1 cellular context compared by ENCODE assay signal in genomic region chr9:107488400-107489143, GRCh38.
TF ChIP-seq lines count a peak whose summit lies in the region.

No MANE protein-coding gene starts in this region.

TF ChIP-seq in HEK293, 187 proteins besides CTCF, POLR2A, EP300 and RAD21 (continued from another document):
- TF ChIP-seq, protein P1, sequence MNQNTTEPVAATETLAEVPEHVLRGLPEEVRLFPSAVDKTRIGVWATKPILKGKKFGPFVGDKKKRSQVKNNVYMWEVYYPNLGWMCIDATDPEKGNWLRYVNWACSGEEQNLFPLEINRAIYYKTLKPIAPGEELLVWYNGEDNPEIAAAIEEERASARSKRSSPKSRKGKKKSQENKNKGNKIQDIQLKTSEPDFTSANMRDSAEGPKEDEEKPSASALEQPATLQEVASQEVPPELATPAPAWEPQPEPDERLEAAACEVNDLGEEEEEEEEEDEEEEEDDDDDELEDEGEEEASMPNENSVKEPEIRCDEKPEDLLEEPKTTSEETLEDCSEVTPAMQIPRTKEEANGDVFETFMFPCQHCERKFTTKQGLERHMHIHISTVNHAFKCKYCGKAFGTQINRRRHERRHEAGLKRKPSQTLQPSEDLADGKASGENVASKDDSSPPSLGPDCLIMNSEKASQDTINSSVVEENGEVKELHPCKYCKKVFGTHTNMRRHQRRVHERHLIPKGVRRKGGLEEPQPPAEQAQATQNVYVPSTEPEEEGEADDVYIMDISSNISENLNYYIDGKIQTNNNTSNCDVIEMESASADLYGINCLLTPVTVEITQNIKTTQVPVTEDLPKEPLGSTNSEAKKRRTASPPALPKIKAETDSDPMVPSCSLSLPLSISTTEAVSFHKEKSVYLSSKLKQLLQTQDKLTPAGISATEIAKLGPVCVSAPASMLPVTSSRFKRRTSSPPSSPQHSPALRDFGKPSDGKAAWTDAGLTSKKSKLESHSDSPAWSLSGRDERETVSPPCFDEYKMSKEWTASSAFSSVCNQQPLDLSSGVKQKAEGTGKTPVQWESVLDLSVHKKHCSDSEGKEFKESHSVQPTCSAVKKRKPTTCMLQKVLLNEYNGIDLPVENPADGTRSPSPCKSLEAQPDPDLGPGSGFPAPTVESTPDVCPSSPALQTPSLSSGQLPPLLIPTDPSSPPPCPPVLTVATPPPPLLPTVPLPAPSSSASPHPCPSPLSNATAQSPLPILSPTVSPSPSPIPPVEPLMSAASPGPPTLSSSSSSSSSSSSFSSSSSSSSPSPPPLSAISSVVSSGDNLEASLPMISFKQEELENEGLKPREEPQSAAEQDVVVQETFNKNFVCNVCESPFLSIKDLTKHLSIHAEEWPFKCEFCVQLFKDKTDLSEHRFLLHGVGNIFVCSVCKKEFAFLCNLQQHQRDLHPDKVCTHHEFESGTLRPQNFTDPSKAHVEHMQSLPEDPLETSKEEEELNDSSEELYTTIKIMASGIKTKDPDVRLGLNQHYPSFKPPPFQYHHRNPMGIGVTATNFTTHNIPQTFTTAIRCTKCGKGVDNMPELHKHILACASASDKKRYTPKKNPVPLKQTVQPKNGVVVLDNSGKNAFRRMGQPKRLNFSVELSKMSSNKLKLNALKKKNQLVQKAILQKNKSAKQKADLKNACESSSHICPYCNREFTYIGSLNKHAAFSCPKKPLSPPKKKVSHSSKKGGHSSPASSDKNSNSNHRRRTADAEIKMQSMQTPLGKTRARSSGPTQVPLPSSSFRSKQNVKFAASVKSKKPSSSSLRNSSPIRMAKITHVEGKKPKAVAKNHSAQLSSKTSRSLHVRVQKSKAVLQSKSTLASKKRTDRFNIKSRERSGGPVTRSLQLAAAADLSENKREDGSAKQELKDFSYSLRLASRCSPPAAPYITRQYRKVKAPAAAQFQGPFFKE (tag by site-specific recombination; IDR thresholded peaks at IDR 0.05; ENCODE audit: borderline replicate concordance) = no peak
- TF ChIP-seq ZBTB26 (tag by site-specific recombination; optimal IDR thresholded peaks at IDR 0.05) (peak; percentile 72), ZNF600 (tag by site-specific recombination; IDR thresholded peaks at IDR 0.05) (0 out of 2 replicates have a peak, but pooled peaks have one; percentile 10), ZBTB10 (tag by site-specific recombination; IDR thresholded peaks at IDR 0.05) (peak; percentile 34; the same call in 1 of the 2 replicates), KLF9 (tag by site-specific recombination; IDR thresholded peaks at IDR 0.05; ENCODE audit: low read depth) (peak; percentile 57; the same call in 1 of the 2 replicates), KLF1 (tag by site-specific recombination; IDR thresholded peaks at IDR 0.05) (peak; percentile 40; the same call in 1 of the 2 replicates), ZNF585B (tag by site-specific recombination; IDR thresholded peaks at IDR 0.05) (no peak), BCL11B (tag by site-specific recombination; IDR thresholded peaks at IDR 0.05; ENCODE audit: low read depth) (no peak), SP2 (tag by site-specific recombination; IDR thresholded peaks at IDR 0.05) (peak; percentile 69), SP3 (tag by site-specific recombination; IDR thresholded peaks at IDR 0.05) (peak; percentile 43; the same call in 1 of the 2 replicates)
- TF ChIP-seq, protein P2, sequence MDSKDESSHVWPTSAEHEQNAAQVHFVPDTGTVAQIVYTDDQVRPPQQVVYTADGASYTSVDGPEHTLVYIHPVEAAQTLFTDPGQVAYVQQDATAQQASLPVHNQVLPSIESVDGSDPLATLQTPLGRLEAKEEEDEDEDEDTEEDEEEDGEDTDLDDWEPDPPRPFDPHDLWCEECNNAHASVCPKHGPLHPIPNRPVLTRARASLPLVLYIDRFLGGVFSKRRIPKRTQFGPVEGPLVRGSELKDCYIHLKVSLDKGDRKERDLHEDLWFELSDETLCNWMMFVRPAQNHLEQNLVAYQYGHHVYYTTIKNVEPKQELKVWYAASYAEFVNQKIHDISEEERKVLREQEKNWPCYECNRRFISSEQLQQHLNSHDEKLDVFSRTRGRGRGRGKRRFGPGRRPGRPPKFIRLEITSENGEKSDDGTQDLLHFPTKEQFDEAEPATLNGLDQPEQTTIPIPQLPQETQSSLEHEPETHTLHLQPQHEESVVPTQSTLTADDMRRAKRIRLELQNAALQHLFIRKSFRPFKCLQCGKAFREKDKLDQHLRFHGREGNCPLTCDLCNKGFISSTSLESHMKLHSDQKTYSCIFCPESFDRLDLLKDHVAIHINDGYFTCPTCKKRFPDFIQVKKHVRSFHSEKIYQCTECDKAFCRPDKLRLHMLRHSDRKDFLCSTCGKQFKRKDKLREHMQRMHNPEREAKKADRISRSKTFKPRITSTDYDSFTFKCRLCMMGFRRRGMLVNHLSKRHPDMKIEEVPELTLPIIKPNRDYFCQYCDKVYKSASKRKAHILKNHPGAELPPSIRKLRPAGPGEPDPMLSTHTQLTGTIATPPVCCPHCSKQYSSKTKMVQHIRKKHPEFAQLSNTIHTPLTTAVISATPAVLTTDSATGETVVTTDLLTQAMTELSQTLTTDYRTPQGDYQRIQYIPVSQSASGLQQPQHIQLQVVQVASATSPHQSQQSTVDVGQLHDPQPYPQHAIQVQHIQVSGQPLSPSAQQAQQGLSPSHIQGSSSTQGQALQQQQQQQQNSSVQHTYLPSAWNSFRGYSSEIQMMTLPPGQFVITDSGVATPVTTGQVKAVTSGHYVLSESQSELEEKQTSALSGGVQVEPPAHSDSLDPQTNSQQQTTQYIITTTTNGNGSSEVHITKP (tag by site-specific recombination; IDR thresholded peaks at IDR 0.05) = 0 out of 2 replicates have a peak, but pooled peaks have one; percentile 14
